In the genomic region with DNA sequence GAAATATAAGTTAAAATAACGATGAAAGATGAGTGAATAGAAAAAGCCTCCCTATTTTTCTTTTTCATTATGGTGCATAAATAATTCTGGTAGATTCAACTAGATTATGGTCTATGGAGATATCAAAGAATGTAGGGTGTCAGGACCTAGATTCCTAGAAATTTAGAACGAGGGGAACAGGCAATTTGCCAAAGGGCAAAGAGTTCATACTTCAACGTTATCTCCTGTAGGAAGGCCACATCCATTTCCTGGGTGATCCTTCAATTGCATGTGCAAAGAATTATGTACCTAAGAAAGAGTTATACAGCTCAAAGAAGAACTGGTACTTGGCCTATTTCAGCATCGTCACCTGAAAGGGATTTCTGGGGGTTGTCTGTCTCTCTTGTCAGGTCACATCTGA, we compare ENCODE assay signal across 19 cellular contexts.
DNase-seq lines count a peak whose midpoint lies in the region; ATAC-seq, FAIRE-seq and TF ChIP-seq lines count a peak whose summit lies in the region.
"Had no signal": no experiment of that assay in that cellular context is flagged by ENCODE, and none has a peak within 500 bp of the region (broad histone marks: within the 10 kb centered on the region; RNA-seq: fewer than 3 reads in every experiment).

No MANE protein-coding gene starts in this region.

- H3K27ac ChIP-seq in H1 (ENCODE audit: low read depth, low read length) = no peak overlapping the region
- H3K27ac ChIP-seq: GM23248, KMS-11, SJSA1 had no signal

- no peak overlapping the region for H3K14ac ChIP-seq in H1 (ENCODE audit: insufficient read length)

- no peak for TF ChIP-seq RAD21 in H1 (IDR thresholded peaks at IDR 0.05 in 1 of 2, conservative IDR thresholded peaks at IDR 0.05 in 1 of 2; ENCODE audit: low read depth in 2 of 2, low read length in 2 of 2)

- H3K4me1 ChIP-seq in H1 (replicated peaks in 1 of 4; ENCODE audit: control insufficient read depth in 3 of 4, insufficient read depth in 4 of 4, low read length in 3 of 4) = peaks cover 2 to 9% (median 7%) of the 10 kb centered on the region in 4 experiments; a peak in 5 of 7 replicates
- H3K4me1 ChIP-seq: BE2C had no signal

- no peak overlapping the region for H2BK120ac ChIP-seq in H1 (replicated peaks; ENCODE audit: low read depth, low read length)

- no peaks in the 10 kb centered on the region for H3K23me2 ChIP-seq in H1 (ENCODE audit: low read depth, low read length)

- no peak overlapping the region; the same call in 1 of the 2 replicates for H2BK20ac ChIP-seq in H1 (ENCODE audit: low read length)

- no peaks in the 10 kb centered on the region for H3K27me3 ChIP-seq in H1 (replicated peaks in 1 of 4; ENCODE audit: control insufficient read depth in 3 of 4, extremely low read depth in 1 of 4, insufficient read depth in 3 of 4, low read length in 3 of 4)
- H3K27me3 ChIP-seq in H7 (ENCODE audit: control insufficient read depth, insufficient read depth, low read length) = no peaks in the 10 kb centered on the region
- H3K27me3 ChIP-seq: BE2C, SJSA1 had no signal

- H3K4ac ChIP-seq in H1 (replicated peaks; ENCODE audit: insufficient read length, low read depth, low read length) = peak overlapping the region; percentile 72

- no peak overlapping the region for H3K23ac ChIP-seq in H1 (ENCODE audit: insufficient read length)

- no peak overlapping the region for H2BK12ac ChIP-seq in H1 (ENCODE audit: low read depth, low read length)

- POLR2A ChIA-PET in activated CD4-positive, alpha-beta memory T cell treated with anti-CD3 and anti-CD28 coated beads for 36 hours (lab: Charles Lee) = interaction anchor here (1.5 kb wide), 1 partner anchor 69 kb away, joined by 3 read pairs; no protein-coding TSS in a partner anchor
- POLR2A ChIA-PET in activated CD4-positive, alpha-beta memory T cell treated with anti-CD3 and anti-CD28 coated beads, Interleukin-2, amount 10 ng/mL, durations not matched to agents 7 days and 5 days (lab: Charles Lee) = no interaction called here
- POLR2A ChIA-PET in H1 (lab: Charles Lee; ENCODE audit: partially characterized antibody) = no interaction called here

- CTCF ChIA-PET in activated CD4-positive, alpha-beta memory T cell treated with anti-CD3 and anti-CD28 coated beads for 36 hours (lab: Charles Lee) = no interaction called here
- CTCF ChIA-PET in activated CD4-positive, alpha-beta memory T cell treated with anti-CD3 and anti-CD28 coated beads, Interleukin-2, amount 10 ng/mL, durations not matched to agents 7 days and 5 days (lab: Charles Lee) = no interaction called here
- CTCF ChIA-PET in H1 (lab: Charles Lee; ENCODE audit: partially characterized antibody) = no interaction called here

- H3K27me3 Mint-ChIP-seq in activated CD4-positive, alpha-beta memory T cell treated with anti-CD3 and anti-CD28 coated beads for 36 hours = no peaks in the 10 kb centered on the region
- peaks cover 10% of the 10 kb centered on the region for H3K27me3 Mint-ChIP-seq in activated CD4-positive, alpha-beta memory T cell treated with anti-CD3 and anti-CD28 coated beads, Interleukin-2, amount 10 ng/mL, durations not matched to agents 7 days and 5 days
- no peaks in the 10 kb centered on the region for H3K27me3 Mint-ChIP-seq in stimulated activated naive CD8-positive, alpha-beta T cell treated with anti-CD3 and anti-CD28 coated beads, Interleukin-15, Interleukin-2, amounts not matched to agents 100 ng/mL and 50 ng/mL, for 24 hours
- H3K27me3 Mint-ChIP-seq in stimulated activated naive CD8-positive, alpha-beta T cell treated with anti-CD3 and anti-CD28 coated beads, Interleukin-15, amount 100 ng/mL, for 72 hours = no peaks in the 10 kb centered on the region
- H3K27me3 Mint-ChIP-seq: CD4-positive, alpha-beta memory T cell had no signal

- H3K18ac ChIP-seq in H1 (ENCODE audit: extremely low read depth, low read length) = no peak overlapping the region

- H3K4me3 ChIP-seq in H1 (ENCODE audit: extremely low read depth in 1 of 4, insufficient read depth in 2 of 4, low read depth in 3 of 4, low read length in 4 of 4) = no peak overlapping the region
- no peak overlapping the region for H3K4me3 ChIP-seq in H7 (ENCODE audit: insufficient read depth, low read depth, low read length)
- H3K4me3 ChIP-seq: GM23248, SJSA1 had no signal

- H3K56ac ChIP-seq in H1 (replicated peaks; ENCODE audit: insufficient read length, low read depth, low read length) = no peak overlapping the region

- peaks cover 2% of the 10 kb centered on the region for H3K79me1 ChIP-seq in H1 (ENCODE audit: low read depth, low read length)

- no peak for TF ChIP-seq CTCF in H1 (IDR thresholded peaks at IDR 0.05; ENCODE audit: control extremely low read depth in 1 of 3, insufficient read depth in 1 of 3, low read depth in 1 of 3, low read length in 3 of 3)

- H2AFZ ChIP-seq in H1 (ENCODE audit: low read length) = no peak overlapping the region
- H2AFZ ChIP-seq: GM23248 had no signal

- no peak for TF ChIP-seq POLR2A in H1 (IDR thresholded peaks at IDR 0.05; ENCODE audit: control extremely low read depth in 1 of 2, low read depth in 2 of 2, low read length in 2 of 2)

- no peaks in the 10 kb centered on the region for H3K9me3 ChIP-seq in H1 (ENCODE audit: insufficient read depth in 2 of 2, low read depth in 1 of 2, low read length in 1 of 2)
- H3K9me3 ChIP-seq: BE2C, SJSA1 had no signal

- H3K27ac Mint-ChIP-seq in activated CD4-positive, alpha-beta memory T cell treated with anti-CD3 and anti-CD28 coated beads for 36 hours = peak overlapping the region; percentile 36
- no peak overlapping the region for H3K27ac Mint-ChIP-seq in activated CD4-positive, alpha-beta memory T cell treated with anti-CD3 and anti-CD28 coated beads, Interleukin-2, amount 10 ng/mL, durations not matched to agents 7 days and 5 days
- H3K27ac Mint-ChIP-seq in stimulated activated naive CD8-positive, alpha-beta T cell treated with anti-CD3 and anti-CD28 coated beads, Interleukin-15, Interleukin-2, amounts not matched to agents 100 ng/mL and 50 ng/mL, for 24 hours = peak overlapping the region; percentile 81
- peak overlapping the region in 1 of 2 donors; percentile 84 for H3K27ac Mint-ChIP-seq in stimulated activated naive CD8-positive, alpha-beta T cell treated with anti-CD3 and anti-CD28 coated beads, Interleukin-15, amount 100 ng/mL, for 72 hours

- intact Hi-C loops in activated CD4-positive, alpha-beta memory T cell treated with anti-CD3 and anti-CD28 coated beads for 36 hours (cut with micrococcal nuclease) = no loop called here

- H3K4me3 Mint-ChIP-seq in activated CD4-positive, alpha-beta memory T cell treated with anti-CD3 and anti-CD28 coated beads for 36 hours = no peak overlapping the region
- no peak overlapping the region for H3K4me3 Mint-ChIP-seq in activated CD4-positive, alpha-beta memory T cell treated with anti-CD3 and anti-CD28 coated beads, Interleukin-2, amount 10 ng/mL, durations not matched to agents 7 days and 5 days
- no peak overlapping the region for H3K4me3 Mint-ChIP-seq in stimulated activated naive CD8-positive, alpha-beta T cell treated with anti-CD3 and anti-CD28 coated beads, Interleukin-15, Interleukin-2, amounts not matched to agents 100 ng/mL and 50 ng/mL, for 24 hours
- H3K4me3 Mint-ChIP-seq in stimulated activated naive CD8-positive, alpha-beta T cell treated with anti-CD3 and anti-CD28 coated beads, Interleukin-15, amount 100 ng/mL, for 72 hours = peak overlapping the region; percentile 6 to 39
- H3K4me3 Mint-ChIP-seq: CD4-positive, alpha-beta memory T cell had no signal

- no peak for FAIRE-seq in H1 (lab: Jason Lieb, UNC)
- FAIRE-seq: GM12891, GM18507 had no signal

- no peak for DNase-seq in activated CD4-positive, alpha-beta memory T cell treated with anti-CD3 and anti-CD28 coated beads for 36 hours
- no peak for DNase-seq in activated CD4-positive, alpha-beta memory T cell treated with anti-CD3 and anti-CD28 coated beads, Interleukin-2, amount 10 ng/mL, durations not matched to agents 7 days and 5 days
- DNase-seq in stimulated activated naive CD8-positive, alpha-beta T cell treated with anti-CD3 and anti-CD28 coated beads, Interleukin-15, Interleukin-2, amounts not matched to agents 100 U/mL and 50 U/mL, for 24 hours = no peak
- no peak for DNase-seq in H1 (ENCODE audit: low read depth in 1 of 2, low spot score in 2 of 2)
- DNase-seq in stimulated activated naive CD8-positive, alpha-beta T cell treated with anti-CD3 and anti-CD28 coated beads, Interleukin-15, amount 100 ng/mL, for 72 hours = no peak
- no peak for DNase-seq in H7
- no peak for DNase-seq in NCI-H2171 treated with DMSO at 0.1 percent for 48 hours (lab: John Stamatoyannopoulos, UW)
- DNase-seq: BE2C; CD4-positive, alpha-beta memory T cell; DMS53; GM23248; NCI-H1417 treated with DMSO at 0.1 percent for 48 hours; NCI-H187 treated with DMSO at 0.1 percent for 48 hours; NCI-H526 had no signal

- no peak overlapping the region for H2AK5ac ChIP-seq in H1 (ENCODE audit: low read depth, low read length)

- H4K20me1 ChIP-seq in H1 (replicated peaks in 1 of 2; ENCODE audit: control insufficient read depth in 1 of 2, insufficient read depth in 2 of 2, low read length in 2 of 2) = peaks cover 0 to 2% of the 10 kb centered on the region in 2 experiments

- no peak overlapping the region for H2BK15ac ChIP-seq in H1 (ENCODE audit: low read length)

- ATAC-seq in stimulated activated naive CD8-positive, alpha-beta T cell treated with anti-CD3 and anti-CD28 coated beads, Interleukin-15, Interleukin-2, amounts not matched to agents 100 U/mL and 50 U/mL, for 24 hours = no peak
- no peak for ATAC-seq in stimulated activated naive CD8-positive, alpha-beta T cell treated with anti-CD3 and anti-CD28 coated beads, Interleukin-15, amount 100 ng/mL, for 72 hours

- no peaks in the 10 kb centered on the region for H3K36me3 ChIP-seq in H1 (ENCODE audit: control insufficient read depth in 2 of 4, insufficient read depth in 4 of 4, low read length in 3 of 4)
- H3K36me3 ChIP-seq in H7 (replicated peaks; ENCODE audit: control insufficient read depth, insufficient read depth, low read length) = no peaks in the 10 kb centered on the region
- H3K36me3 ChIP-seq: BE2C, SJSA1 had no signal

- no peak overlapping the region for H2BK5ac ChIP-seq in H1 (ENCODE audit: low read depth, low read length)

- peaks cover 0 to 16% of the 10 kb centered on the region in 2 experiments; a peak in 2 of 4 replicates for H3K79me2 ChIP-seq in H1 (ENCODE audit: control insufficient read depth in 1 of 2, insufficient read depth in 2 of 2, low read length in 2 of 2)

- H4K5ac ChIP-seq in H1 (ENCODE audit: insufficient read length, low read depth, low read length) = no peak overlapping the region

- TF ChIP-seq EP300 in H1 (IDR thresholded peaks at IDR 0.05; ENCODE audit: borderline replicate concordance in 1 of 2, low read depth in 2 of 2, low read length in 2 of 2) = no peak

- H3K36me3 Mint-ChIP-seq in activated CD4-positive, alpha-beta memory T cell treated with anti-CD3 and anti-CD28 coated beads for 36 hours = peaks cover 14% of the 10 kb centered on the region
- H3K36me3 Mint-ChIP-seq in activated CD4-positive, alpha-beta memory T cell treated with anti-CD3 and anti-CD28 coated beads, Interleukin-2, amount 10 ng/mL, durations not matched to agents 7 days and 5 days (ENCODE audit: low read depth) = peaks cover 6% of the 10 kb centered on the region
- H3K36me3 Mint-ChIP-seq in stimulated activated naive CD8-positive, alpha-beta T cell treated with anti-CD3 and anti-CD28 coated beads, Interleukin-15, Interleukin-2, amounts not matched to agents 100 ng/mL and 50 ng/mL, for 24 hours (ENCODE audit: low read depth) = peaks cover 38% of the 10 kb centered on the region

- H3K4me1 Mint-ChIP-seq in activated CD4-positive, alpha-beta memory T cell treated with anti-CD3 and anti-CD28 coated beads for 36 hours (ENCODE audit: low read depth) = peaks cover 58% of the 10 kb centered on the region
- peaks cover 29% of the 10 kb centered on the region for H3K4me1 Mint-ChIP-seq in activated CD4-positive, alpha-beta memory T cell treated with anti-CD3 and anti-CD28 coated beads, Interleukin-2, amount 10 ng/mL, durations not matched to agents 7 days and 5 days
- H3K4me1 Mint-ChIP-seq in stimulated activated naive CD8-positive, alpha-beta T cell treated with anti-CD3 and anti-CD28 coated beads, Interleukin-15, Interleukin-2, amounts not matched to agents 100 ng/mL and 50 ng/mL, for 24 hours (ENCODE audit: low read depth) = peaks cover 93% of the 10 kb centered on the region
- H3K4me1 Mint-ChIP-seq in stimulated activated naive CD8-positive, alpha-beta T cell treated with anti-CD3 and anti-CD28 coated beads, Interleukin-15, amount 100 ng/mL, for 72 hours = peaks cover 96% of the 10 kb centered on the region

- H3K9me3 Mint-ChIP-seq in activated CD4-positive, alpha-beta memory T cell treated with anti-CD3 and anti-CD28 coated beads for 36 hours = no peaks in the 10 kb centered on the region
- no peaks in the 10 kb centered on the region for H3K9me3 Mint-ChIP-seq in activated CD4-positive, alpha-beta memory T cell treated with anti-CD3 and anti-CD28 coated beads, Interleukin-2, amount 10 ng/mL, durations not matched to agents 7 days and 5 days
- no peaks in the 10 kb centered on the region for H3K9me3 Mint-ChIP-seq in stimulated activated naive CD8-positive, alpha-beta T cell treated with anti-CD3 and anti-CD28 coated beads, Interleukin-15, Interleukin-2, amounts not matched to agents 100 ng/mL and 50 ng/mL, for 24 hours
- H3K9me3 Mint-ChIP-seq in stimulated activated naive CD8-positive, alpha-beta T cell treated with anti-CD3 and anti-CD28 coated beads, Interleukin-15, amount 100 ng/mL, for 72 hours = no peaks in the 10 kb centered on the region

- H3K4me2 ChIP-seq in H1 (ENCODE audit: insufficient read depth in 1 of 2, low read depth in 2 of 2, low read length in 2 of 2) = no peak overlapping the region
- H3K4me2 ChIP-seq: KMS-11 had no signal

- no peak overlapping the region for H4K91ac ChIP-seq in H1 (replicated peaks; ENCODE audit: insufficient read length, low read length)

- H4K8ac ChIP-seq in H1 (ENCODE audit: extremely low read depth, insufficient read depth, low read length) = no peak overlapping the region

- no peak overlapping the region for H3K9ac ChIP-seq in H1 (replicated peaks in 1 of 4; ENCODE audit: extremely low read depth in 1 of 4, low read depth in 3 of 4, low read length in 3 of 4)
- H3K9ac ChIP-seq: GM23248, KMS-11 had no signal

- WGBS in H1 (ENCODE audit: extremely low coverage in 1 of 2, insufficient coverage in 1 of 2, insufficient read length in 1 of 2, insufficient replicate concordance in 2 of 2, low coverage in 1 of 2, low lambda C conversion rate in 2 of 2, missing lambda C conversion rate in 1 of 2), 2 experiments = 81% methylated on average over 4 of the region's 4 CpGs; no CpG with 5 or more reads in 1 of the 2 experiments

Comparison
In these comparisons a context has a peak if more than half of its experiments do, and no peak if none do; other contexts are left out.
1. H3K4me3 Mint-ChIP-seq: peak in stimulated activated naive CD8-positive, alpha-beta T cell treated with anti-CD3 and anti-CD28 coated beads, Interleukin-15, amount 100 ng/mL, for 72 hours (2 of 2); none in activated CD4-positive, alpha-beta memory T cell treated with anti-CD3 and anti-CD28 coated beads for 36 hours (single experiment), activated CD4-positive, alpha-beta memory T cell treated with anti-CD3 and anti-CD28 coated beads, Interleukin-2, amount 10 ng/mL, durations not matched to agents 7 days and 5 days (single experiment) and stimulated activated naive CD8-positive, alpha-beta T cell treated with anti-CD3 and anti-CD28 coated beads, Interleukin-15, Interleukin-2, amounts not matched to agents 100 ng/mL and 50 ng/mL, for 24 hours (single experiment).